10 cellular contexts compared by ENCODE assay signal in the genomic region with DNA sequence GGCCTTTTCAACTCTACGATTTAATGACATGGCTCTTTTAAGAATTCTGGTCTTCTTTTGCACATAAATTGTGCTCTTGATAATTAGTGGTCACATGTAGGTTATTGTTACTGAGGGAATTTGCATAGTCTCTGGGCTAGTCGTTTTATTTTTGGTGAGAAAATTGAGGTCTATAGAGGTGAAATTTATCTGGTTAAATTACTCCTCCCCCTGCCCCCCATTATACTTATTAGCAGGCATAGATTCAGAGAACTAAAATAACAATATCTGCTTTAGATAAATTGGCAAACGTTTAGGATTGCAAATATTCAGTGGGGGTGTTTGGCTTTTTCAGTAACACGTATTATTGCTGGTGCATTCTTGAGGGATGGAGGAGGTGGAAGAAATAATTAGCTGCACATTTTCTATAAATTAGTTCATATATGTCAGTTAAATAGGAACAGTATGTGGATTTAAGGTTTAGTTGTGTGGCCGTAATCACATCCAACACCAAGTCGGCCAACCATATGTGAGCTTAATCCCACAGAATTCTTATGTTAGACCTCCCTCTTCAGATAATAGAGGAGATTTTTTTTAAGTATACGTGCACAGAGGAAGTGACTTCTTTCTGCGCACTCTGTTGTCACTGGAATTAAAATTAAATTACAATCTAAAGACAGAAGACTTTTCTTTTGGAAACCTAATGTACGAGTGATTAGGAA. TPM values are rescaled to one million over a fixed set of nuclear protein-coding genes. Genes with fewer than 3 reads are reported as not detected.
DNase-seq lines count a peak whose midpoint lies in the region; ATAC-seq, FAIRE-seq and TF ChIP-seq lines count a peak whose summit lies in the region.
"Had no signal": no experiment of that assay in that cellular context is flagged by ENCODE, and none has a peak within 500 bp of the region (broad histone marks: within the 10 kb centered on the region; RNA-seq: fewer than 3 reads in every experiment).

No MANE protein-coding gene starts in this region.

- peak overlapping the region; percentile 92 for H3K4me3 Mint-ChIP-seq in HFFc6

- intact Hi-C loops in A673 (cut with micrococcal nuclease; ENCODE audit: unreplicated experiment), result loop anchor here (2.0 to 10.0 kb wide), 3 partner anchors 33 to 83 kb away; no protein-coding TSS in a partner anchor

- no peak for TF ChIP-seq CTCF in A673 (conservative IDR thresholded peaks at IDR 0.05; ENCODE audit: low read depth, low read length)
- no peak for TF ChIP-seq CTCF in HFFc6 (IDR thresholded peaks at IDR 0.05)
- TF ChIP-seq CTCF in bronchial epithelial cell (IDR thresholded peaks at IDR 0.05; ENCODE audit: insufficient read depth, low read length, severe bottlenecking), result no peak

- FAIRE-seq in bronchial epithelial cell (lab: Jason Lieb, UNC), result no peak
- FAIRE-seq: islet of Langerhans had no signal

- TSS peak; percentile 27 for BruUV-seq in A673 (replicated peaks; lab: Mats Ljungman, UMichigan)

- peaks cover 26% of the 10 kb centered on the region for H3K4me1 ChIP-seq in A673 (ENCODE audit: insufficient read depth, low read length, poor library complexity, severe bottlenecking)
- H3K4me1 ChIP-seq in mucosa of rectum (ENCODE audit: control insufficient read depth in 2 of 2, insufficient read depth in 2 of 2, low read length in 2 of 2), result peaks cover 22 to 42% of the 10 kb centered on the region in 2 donors

- H3K27me3 Mint-ChIP-seq in HFFc6 (ENCODE audit: insufficient read depth), result peaks cover 2% of the 10 kb centered on the region

- no peaks in the 10 kb centered on the region for H3K36me3 ChIP-seq in A673 (ENCODE audit: insufficient read depth, low read length, poor library complexity, severe bottlenecking)
- H3K36me3 ChIP-seq in bronchial epithelial cell (ENCODE audit: control insufficient read depth, insufficient read depth, low read length), result no peaks in the 10 kb centered on the region
- H3K36me3 ChIP-seq in mucosa of rectum (ENCODE audit: control insufficient read depth in 2 of 2, insufficient read depth in 2 of 2, low read length in 2 of 2), result no peaks in the 10 kb centered on the region

- H3K27ac ChIP-seq in A673 (ENCODE audit: low read depth, low read length, poor library complexity, severe bottlenecking) (peak overlapping the region; percentile 82), mucosa of rectum (ENCODE audit: low read depth in 2 of 2, low read length in 2 of 2) (peak overlapping the region; percentile 88 to 90)

- peak overlapping the region; percentile 63 for H3K4me3 ChIP-seq in A673 (ENCODE audit: low read depth, low read length, poor library complexity, severe bottlenecking)
- peak overlapping the region; percentile 54 for H3K4me3 ChIP-seq in bronchial epithelial cell (ENCODE audit: low read depth, low read length)
- peak overlapping the region; percentile 70 to 91 for H3K4me3 ChIP-seq in mucosa of rectum (ENCODE audit: low read length in 2 of 2)

- H3K27me3 ChIP-seq in A673 (replicated peaks; ENCODE audit: insufficient read depth, low read depth, low read length, poor library complexity), result no peaks in the 10 kb centered on the region
- H3K27me3 ChIP-seq in bronchial epithelial cell (ENCODE audit: control insufficient read depth, insufficient read depth, low read length), result no peaks in the 10 kb centered on the region
- no peaks in the 10 kb centered on the region for H3K27me3 ChIP-seq in mucosa of rectum (ENCODE audit: control insufficient read depth in 2 of 2, insufficient read depth in 2 of 2, low read length in 2 of 2)

- H3K9ac ChIP-seq in mucosa of rectum (ENCODE audit: low read depth in 1 of 2, low read length in 2 of 2), result peak overlapping the region; percentile 83 to 86

- peaks cover 72% of the 10 kb centered on the region for H3K36me3 Mint-ChIP-seq in HFFc6 (ENCODE audit: low read depth)

- ATAC-seq in GM19023 (IDR thresholded peaks at IDR 0.05; ENCODE audit: unreplicated experiment), result no peak
- no peak for ATAC-seq in HG03520 (IDR thresholded peaks at IDR 0.05; ENCODE audit: unreplicated experiment)

- CTCF ChIA-PET in A673 (lab: Charles Lee), result no interaction called here

- H3K4me1 Mint-ChIP-seq in HFFc6 (ENCODE audit: low read depth), result peaks cover 65% of the 10 kb centered on the region

- H3K9me3 ChIP-seq in A673 (ENCODE audit: low read depth, low read length, poor library complexity, severe bottlenecking) (no peaks in the 10 kb centered on the region), mucosa of rectum (ENCODE audit: control insufficient read depth in 2 of 2, low read length in 2 of 2) (no peaks in the 10 kb centered on the region)

- POLR2A ChIA-PET in A673 (lab: Charles Lee; ENCODE audit: low non-redundant PET), result no interaction called here

- DNase-seq in A673 (ENCODE audit: low spot score), result no peak
- DNase-seq in HFFc6, result no peak
- no peak for DNase-seq in bronchial epithelial cell (ENCODE audit: low read depth)
- DNase-seq in SKM-1 treated with dmso at 0.1 percent for 144 hours (lab: John Stamatoyannopoulos, UW; ENCODE audit: unreplicated experiment), result no peak
- no peak for DNase-seq in stimulated activated CD4-positive, alpha-beta T cell treated with anti-CD3 and anti-CD28 coated beads, Interleukin-4, amount 100 ng/mL, for 4 hours

- peak overlapping the region; percentile 82 for H3K27ac Mint-ChIP-seq in HFFc6

- no peaks in the 10 kb centered on the region for H3K9me3 Mint-ChIP-seq in HFFc6

RNA-seq across cellular contexts. Expression of a gene that starts 1.9 kb away (rescaled TPM):
- total RNA-seq in A673 (2021) (121 and 125 TPM in 2 replicates), bronchial epithelial cell (49.2 and 49.5 TPM in 2 replicates)
- 100 to 1,000 TPM; 563 to 907 (median 620) TPM for total RNA-seq in HFFc6 (2021; fragmentation: NEBNext Ultra II Directional; extraction: Animal tissue kit (Norgen Biotek cat#: 25700))

RNA-seq across cellular contexts. Expression of a gene that starts 53.5 kb away (rescaled TPM):
- total RNA-seq in A673 (2021) (0.13 and 0.15 TPM in 2 replicates), bronchial epithelial cell (15.0 and 21.1 TPM in 2 replicates)
- under 1 TPM; 0.09 to 0.14 (median 0.11) TPM for total RNA-seq in HFFc6 (2021; fragmentation: NEBNext Ultra II Directional; extraction: Animal tissue kit (Norgen Biotek cat#: 25700))
- total RNA-seq: NCI-H460 had no signal

Comparison
In these comparisons a context has a peak if more than half of its experiments do, and no peak if none do; other contexts are left out.
1. RNA of a gene that starts 53.5 kb away (total RNA-seq): 15.0 to 21.1 TPM in bronchial epithelial cell; 0.13 to 0.15 TPM in A673 and 0.09 to 0.14 TPM in HFFc6; every median in the first group is over 10 times any median in the second.
2. Peak in every context shown above with its lines, with median percentiles within 50 percentile points of each other: H3K4me3 ChIP-seq.